In genomic region chr1:32900956-32901822, GRCh38 we compare ENCODE assay signal across 8 cellular contexts. TPM values are rescaled to one million over a fixed set of nuclear protein-coding genes. Genes with fewer than 3 reads are reported as not detected.
DNase-seq lines count a peak whose midpoint lies in the region; ATAC-seq and TF ChIP-seq lines count a peak whose summit lies in the region.

A gene with protein sequence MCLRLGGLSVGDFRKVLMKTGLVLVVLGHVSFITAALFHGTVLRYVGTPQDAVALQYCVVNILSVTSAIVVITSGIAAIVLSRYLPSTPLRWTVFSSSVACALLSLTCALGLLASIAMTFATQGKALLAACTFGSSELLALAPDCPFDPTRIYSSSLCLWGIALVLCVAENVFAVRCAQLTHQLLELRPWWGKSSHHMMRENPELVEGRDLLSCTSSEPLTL (minus strand): TSS chr1:32901389. CDS start chr1:32901238, 151 bp downstream.

- peak within 1 kb of the TSS; percentile 74 for H3K27ac Mint-ChIP-seq in type B pancreatic cell

- H3K4me3 ChIP-seq in OCI-LY3 (ENCODE audit: low read length) (peak within 1 kb of the TSS; percentile 98), ectodermal cell (ENCODE audit: insufficient read depth, low read depth, low read length) (peak within 1 kb of the TSS; percentile 43), mesenchymal stem cell (ENCODE audit: insufficient read depth in 1 of 2, low read depth in 1 of 2, low read length in 2 of 2) (peak within 1 kb of the TSS; percentile 62 to 83)

- H3K27ac ChIP-seq in OCI-LY3 (ENCODE audit: low read length), result no peak within 1 kb of the TSS
- no peak within 1 kb of the TSS for H3K27ac ChIP-seq in ectodermal cell (ENCODE audit: insufficient read depth, low read depth, low read length, poor library complexity, severe bottlenecking)
- H3K27ac ChIP-seq in mesenchymal stem cell (ENCODE audit: low read length, poor library complexity, severe bottlenecking), result no peak within 1 kb of the TSS

- no peaks in the 10 kb centered on the region for H3K9me3 Mint-ChIP-seq in type B pancreatic cell

- ATAC-seq in HG03108 (IDR thresholded peaks at IDR 0.05; ENCODE audit: unreplicated experiment), result no peak
- no peak for ATAC-seq in GM18909 (IDR thresholded peaks at IDR 0.05; ENCODE audit: poor library complexity, unreplicated experiment)

- peak within 1 kb of the TSS; percentile 88 for H3K4me3 Mint-ChIP-seq in type B pancreatic cell

- peak; percentile 63 for DNase-seq in NCI-H82 (lab: John Stamatoyannopoulos, UW)
- no peak for DNase-seq in NCI-H82 treated with DMSO at 0.1 percent for 48 hours (lab: John Stamatoyannopoulos, UW; ENCODE audit: unreplicated experiment)
- DNase-seq in mesenchymal stem cell, result no peak
- no peak for DNase-seq in type B pancreatic cell (ENCODE audit: extremely low spot score, unreplicated experiment)

- H3K9me3 ChIP-seq in OCI-LY3 (ENCODE audit: insufficient read depth, low read length) (no peaks in the 10 kb centered on the region), ectodermal cell (ENCODE audit: control insufficient read depth, low read length) (no peaks in the 10 kb centered on the region), mesenchymal stem cell (ENCODE audit: control insufficient read depth, low read length) (no peaks in the 10 kb centered on the region)

- H3K4me2 ChIP-seq in OCI-LY3 (ENCODE audit: low read length), result peak within 1 kb of the TSS; percentile 96
- H3K4me2 ChIP-seq in mesenchymal stem cell (ENCODE audit: low read length, poor library complexity, severe bottlenecking), result peak within 1 kb of the TSS; percentile 94

- H3K4me1 Mint-ChIP-seq in type B pancreatic cell (ENCODE audit: unreplicated experiment), result peaks cover 5% of the 10 kb centered on the region

- TF ChIP-seq CTCF in OCI-LY3 (IDR thresholded peaks at IDR 0.05; ENCODE audit: low read depth, low read length), result no peak
- no peak for TF ChIP-seq CTCF in type B pancreatic cell (conservative IDR thresholded peaks at IDR 0.05)

- H3K9ac ChIP-seq in OCI-LY3 (ENCODE audit: low read length), result peak within 1 kb of the TSS; percentile 82
- peak within 1 kb of the TSS; percentile 91 for H3K9ac ChIP-seq in mesenchymal stem cell (ENCODE audit: low read length)

- peak within 1 kb of the TSS; percentile 74 for H2BK15ac ChIP-seq in mesenchymal stem cell (ENCODE audit: low read depth, poor library complexity, severe bottlenecking)

- no peak within 1 kb of the TSS for H2BK5ac ChIP-seq in mesenchymal stem cell (ENCODE audit: low read depth, low read length, poor library complexity, severe bottlenecking)

- H3K4me1 ChIP-seq in OCI-LY3 (ENCODE audit: low read length) (peaks cover 6% of the 10 kb centered on the region), ectodermal cell (ENCODE audit: control insufficient read depth, insufficient read depth, low read length) (no peaks in the 10 kb centered on the region), mesenchymal stem cell (ENCODE audit: control insufficient read depth, insufficient read depth, low read depth, low read length) (peaks cover 11% of the 10 kb centered on the region)

- no peaks in the 10 kb centered on the region for H4K20me1 ChIP-seq in OCI-LY3 (ENCODE audit: insufficient read depth, low read length)

- peak within 1 kb of the TSS; percentile 77 for H4K8ac ChIP-seq in mesenchymal stem cell (ENCODE audit: low read length)

- no peak within 1 kb of the TSS for H3K23ac ChIP-seq in mesenchymal stem cell (ENCODE audit: low read length in 2 of 2)

- H3K79me1 ChIP-seq in mesenchymal stem cell (replicated peaks; ENCODE audit: low read length, poor library complexity, severe bottlenecking), result no peaks in the 10 kb centered on the region

- no peak within 1 kb of the TSS for H3K14ac ChIP-seq in mesenchymal stem cell (ENCODE audit: low read length in 2 of 2)

- H2BK12ac ChIP-seq in mesenchymal stem cell (ENCODE audit: low read length in 2 of 2), result peak within 1 kb of the TSS; percentile 44 to 70

- 2% methylated on average over 92 of the region's 92 CpGs for WGBS in ectodermal cell, 2 experiments
- 3% methylated on average over 26 of the region's 92 CpGs for WGBS in mesenchymal stem cell

- H3K4ac ChIP-seq in mesenchymal stem cell (ENCODE audit: low read depth in 1 of 2, low read length in 2 of 2), result peak within 1 kb of the TSS in 1 of 2 experiments; percentile 54

- H2BK120ac ChIP-seq in mesenchymal stem cell (ENCODE audit: low read depth, low read length), result no peak within 1 kb of the TSS

- H3K36me3 ChIP-seq in OCI-LY3 (replicated peaks; ENCODE audit: low read depth, low read length) (no peaks in the 10 kb centered on the region), ectodermal cell (ENCODE audit: control insufficient read depth, insufficient read depth, low read length) (no peaks in the 10 kb centered on the region), mesenchymal stem cell (ENCODE audit: control insufficient read depth in 1 of 2, insufficient read depth in 2 of 2, low read depth in 1 of 2, low read length in 2 of 2) (no peaks in the 10 kb centered on the region)

- H3K36me3 Mint-ChIP-seq in type B pancreatic cell, result no peaks in the 10 kb centered on the region

- H3K27me3 ChIP-seq in OCI-LY3 (ENCODE audit: low read depth, low read length) (no peaks in the 10 kb centered on the region), ectodermal cell (ENCODE audit: control insufficient read depth, insufficient read depth, low read length, poor library complexity, severe bottlenecking) (peaks cover 43% of the 10 kb centered on the region), mesenchymal stem cell (ENCODE audit: control insufficient read depth in 1 of 2, insufficient read depth in 1 of 2, low read length in 2 of 2) (peaks cover 0 to 21% of the 10 kb centered on the region in 2 experiments)

- H2AK5ac ChIP-seq in mesenchymal stem cell (ENCODE audit: low read length, severe bottlenecking), result no peak within 1 kb of the TSS

- H4K91ac ChIP-seq in mesenchymal stem cell (ENCODE audit: low read length), result no peak within 1 kb of the TSS

- peak within 1 kb of the TSS; percentile 87 for H2AFZ ChIP-seq in OCI-LY3 (ENCODE audit: low read depth, low read length)
- H2AFZ ChIP-seq in mesenchymal stem cell (ENCODE audit: low read depth, low read length), result peak within 1 kb of the TSS; percentile 54

- H3K18ac ChIP-seq in mesenchymal stem cell (ENCODE audit: low read depth in 1 of 2, low read length in 2 of 2), result peak within 1 kb of the TSS; percentile 58 to 61

- H3K79me2 ChIP-seq in OCI-LY3 (ENCODE audit: low read length), result no peaks in the 10 kb centered on the region

- peaks cover 61% of the 10 kb centered on the region for H3K27me3 Mint-ChIP-seq in type B pancreatic cell

RNA-seq across cellular contexts. Expression of the gene that starts here (rescaled TPM):
- polyA plus RNA-seq in ectodermal cell (2013, experiment 1 of 4), result 5.9 TPM
- polyA plus RNA-seq in ectodermal cell (2013, experiment 2 of 4), result 10.5 TPM
- 10.1 TPM for polyA plus RNA-seq in ectodermal cell (2013, experiment 3 of 4)
- 14.3 TPM for polyA plus RNA-seq in ectodermal cell (2013, experiment 4 of 4)
- 10.2 TPM for polyA plus RNA-seq in mesenchymal stem cell (2013, experiment 1 of 2)
- 10.4 TPM for polyA plus RNA-seq in mesenchymal stem cell (2013, experiment 2 of 2)
- total RNA-seq in type B pancreatic cell (ENCODE audit: low replicate concordance), result 42.1 and 129 TPM in 2 replicates

Comparison
In these comparisons a context has a peak if more than half of its experiments do, and no peak if none do; other contexts are left out.
1. H3K4me3 ChIP-seq: peak in every context shown above with its lines; median percentile 98 in OCI-LY3; 72 in mesenchymal stem cell; 43 in ectodermal cell.